Comparison of ENCODE assay signal across 19 cellular contexts in genomic region chr1:184390889-184391288, GRCh38. TPM values are rescaled to one million over a fixed set of nuclear protein-coding genes. Genes with fewer than 3 reads are reported as not detected.
A peak's percentile ranks its signal among the peaks of the same experiment; 100 is the strongest.
DNase-seq lines count a peak whose midpoint lies in the region; ATAC-seq and TF ChIP-seq lines count a peak whose summit lies in the region.
"Had no signal": no experiment of that assay in that cellular context is flagged by ENCODE, and none has a peak within 500 bp of the region (broad histone marks: within the 10 kb centered on the region; RNA-seq: fewer than 3 reads in every experiment).

No MANE protein-coding gene starts in this region.

- H3K36me3 ChIP-seq in HEK293 (ENCODE audit: control insufficient read depth in 2 of 2, insufficient read depth in 1 of 2, low read length in 2 of 2): no peaks in the 10 kb centered on the region
- no peaks in the 10 kb centered on the region for H3K36me3 ChIP-seq in skeletal muscle tissue (ENCODE audit: control insufficient read depth in 3 of 3, insufficient read depth in 3 of 3, low read length in 3 of 3)
- H3K36me3 ChIP-seq: neutrophil, prostate gland had no signal

- H3K4me1 ChIP-seq in HEK293 (ENCODE audit: control insufficient read depth, insufficient read depth, low read length): peaks cover 28% of the 10 kb centered on the region
- peaks cover 26 to 55% (median 51%) of the 10 kb centered on the region in 3 donors for H3K4me1 ChIP-seq in skeletal muscle tissue (ENCODE audit: control insufficient read depth in 3 of 3, insufficient read depth in 3 of 3, low read length in 3 of 3)

- POLR2A ChIA-PET in HEK293 (lab: Yijun Ruan, JAX): no interaction called here

- H3K27me3 ChIP-seq in skeletal muscle tissue (ENCODE audit: control insufficient read depth in 3 of 3, insufficient read depth in 3 of 3, low read length in 3 of 3): no peaks in the 10 kb centered on the region
- H3K27me3 ChIP-seq: dorsolateral prefrontal cortex had no signal

- H3K9me3 ChIP-seq in HEK293 (ENCODE audit: control insufficient read depth, insufficient read depth, low read depth, low read length) (no peaks in the 10 kb centered on the region), skeletal muscle tissue (ENCODE audit: control insufficient read depth in 3 of 3, low read length in 3 of 3) (no peaks in the 10 kb centered on the region)
- H3K9me3 ChIP-seq: neutrophil, prostate gland had no signal

- peak overlapping the region; percentile 40 to 69 (median 42) for H3K9ac ChIP-seq in skeletal muscle tissue (ENCODE audit: low read depth in 1 of 3, low read length in 3 of 3)

- DNase-seq in amniotic epithelial cell (ENCODE audit: low read depth) (peak; percentile 79), fibroblast of villous mesenchyme (ENCODE audit: low read depth) (peak; percentile 62), occipital lobe (lab: John Stamatoyannopoulos, UW) (no peak), hypothalamus (lab: John Stamatoyannopoulos, UW) (no peak)
- DNase-seq: activated CD4-positive, alpha-beta T cell treated with anti-CD3 and anti-CD28 coated beads for 4 hours; activated effector memory CD4-positive, alpha-beta T cell treated with anti-CD3 and anti-CD28 coated beads, Interleukin-2, amount 50 U/mL, for 16 hours; activated naive CD8-positive, alpha-beta T cell treated with anti-CD3 and anti-CD28 coated beads, Interleukin-2, amount 10 ng/mL, durations not matched to agents 7 days and 5 days; CD8-positive, alpha-beta T cell; DMS53; dorsolateral prefrontal cortex; H7; NCI-H1417 treated with DMSO at 0.1 percent for 48 hours had no signal

- TF ChIP-seq CTCF in HEK293 (tag by site-specific recombination; IDR thresholded peaks at IDR 0.05) (no peak), fibroblast of villous mesenchyme (IDR thresholded peaks at IDR 0.05; ENCODE audit: insufficient read depth, low read depth, low read length) (no peak)

- no peak overlapping the region for H3K4me3 ChIP-seq in HEK293 (ENCODE audit: low read depth, low read length)
- no peak overlapping the region for H3K4me3 ChIP-seq in fibroblast of villous mesenchyme (ENCODE audit: low read depth, low read length)
- peak overlapping the region in 1 of 3 donors; percentile 51 for H3K4me3 ChIP-seq in skeletal muscle tissue (ENCODE audit: low read length in 3 of 3)
- H3K4me3 ChIP-seq: dorsolateral prefrontal cortex, prostate gland had no signal

- CTCF ChIA-PET in HEK293 (lab: Yijun Ruan, JAX): interaction anchor here (0.6 to 1.7 kb wide), 2 partner anchors 186 to 273 kb away, joined by 3 to 7 read pairs; no protein-coding TSS in a partner anchor

- H3K27ac ChIP-seq in HEK293 (ENCODE audit: extremely low read depth, low read depth, low read length): no peak overlapping the region
- peak overlapping the region; percentile 97 for H3K27ac ChIP-seq in skeletal muscle tissue (ENCODE audit: low read depth, low read length)
- H3K27ac ChIP-seq: dorsolateral prefrontal cortex, neutrophil, prostate gland had no signal

- ATAC-seq in HG02588 (IDR thresholded peaks at IDR 0.05; ENCODE audit: unreplicated experiment) (no peak), HG03097 (IDR thresholded peaks at IDR 0.05; ENCODE audit: low FRiP score, unreplicated experiment) (no peak)
- ATAC-seq: CD8-positive, alpha-beta T cell had no signal

TF ChIP-seq in HEK293, 187 proteins besides CTCF, POLR2A, EP300 and RAD21 (continues in another document):
- TF ChIP-seq ZNF175 (tag by site-specific recombination; IDR thresholded peaks at IDR 0.05): no peak
- no peak for TF ChIP-seq GLI4 (tag by site-specific recombination; IDR thresholded peaks at IDR 0.05)
- TF ChIP-seq ZNF114 (tag by site-specific recombination; IDR thresholded peaks at IDR 0.05): no peak
- TF ChIP-seq ZNF157 (tag by site-specific recombination; IDR thresholded peaks at IDR 0.05): no peak
- TF ChIP-seq ZNF596 (tag by site-specific recombination; IDR thresholded peaks at IDR 0.05): no peak
- TF ChIP-seq ZBTB7A (tag by site-specific recombination; IDR thresholded peaks at IDR 0.05; ENCODE audit: low read depth): no peak
- TF ChIP-seq ZNF354C (tag by site-specific recombination; IDR thresholded peaks at IDR 0.05; ENCODE audit: borderline replicate concordance, low read depth): no peak
- TF ChIP-seq RBAK (tag by site-specific recombination; IDR thresholded peaks at IDR 0.05): no peak
- peak; percentile 56; the same call in 1 of the 2 replicates for TF ChIP-seq FEZF1 (tag by site-specific recombination; IDR thresholded peaks at IDR 0.05)
- no peak for TF ChIP-seq ZNF184 (tag by site-specific recombination; IDR thresholded peaks at IDR 0.05)
- TF ChIP-seq ZNF416 (tag by site-specific recombination; IDR thresholded peaks at IDR 0.05): no peak
- TF ChIP-seq, protein P1, sequence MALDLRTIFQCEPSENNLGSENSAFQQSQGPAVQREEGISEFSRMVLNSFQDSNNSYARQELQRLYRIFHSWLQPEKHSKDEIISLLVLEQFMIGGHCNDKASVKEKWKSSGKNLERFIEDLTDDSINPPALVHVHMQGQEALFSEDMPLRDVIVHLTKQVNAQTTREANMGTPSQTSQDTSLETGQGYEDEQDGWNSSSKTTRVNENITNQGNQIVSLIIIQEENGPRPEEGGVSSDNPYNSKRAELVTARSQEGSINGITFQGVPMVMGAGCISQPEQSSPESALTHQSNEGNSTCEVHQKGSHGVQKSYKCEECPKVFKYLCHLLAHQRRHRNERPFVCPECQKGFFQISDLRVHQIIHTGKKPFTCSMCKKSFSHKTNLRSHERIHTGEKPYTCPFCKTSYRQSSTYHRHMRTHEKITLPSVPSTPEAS (tag by site-specific recombination; IDR thresholded peaks at IDR 0.05): no peak
- TF ChIP-seq ZNF449 (tag by site-specific recombination; IDR thresholded peaks at IDR 0.05): 0 out of 2 replicates have a peak, but pooled peaks have one; percentile 25
- TF ChIP-seq GLI2 (tag by site-specific recombination; IDR thresholded peaks at IDR 0.05; ENCODE audit: borderline replicate concordance, low read depth): peak; percentile 76; the same call in 1 of the 2 replicates
- TF ChIP-seq ZFP37 (tag by site-specific recombination; IDR thresholded peaks at IDR 0.05): no peak
- TF ChIP-seq ZNF670 (tag by site-specific recombination; IDR thresholded peaks at IDR 0.05; ENCODE audit: low read depth): no peak
- TF ChIP-seq, protein P2, sequence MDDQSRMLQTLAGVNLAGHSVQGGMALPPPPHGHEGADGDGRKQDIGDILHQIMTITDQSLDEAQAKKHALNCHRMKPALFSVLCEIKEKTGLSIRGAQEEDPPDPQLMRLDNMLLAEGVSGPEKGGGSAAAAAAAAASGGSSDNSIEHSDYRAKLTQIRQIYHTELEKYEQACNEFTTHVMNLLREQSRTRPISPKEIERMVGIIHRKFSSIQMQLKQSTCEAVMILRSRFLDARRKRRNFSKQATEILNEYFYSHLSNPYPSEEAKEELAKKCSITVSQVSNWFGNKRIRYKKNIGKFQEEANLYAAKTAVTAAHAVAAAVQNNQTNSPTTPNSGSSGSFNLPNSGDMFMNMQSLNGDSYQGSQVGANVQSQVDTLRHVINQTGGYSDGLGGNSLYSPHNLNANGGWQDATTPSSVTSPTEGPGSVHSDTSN (CRISPR knock-in tag; IDR thresholded peaks at IDR 0.05): no peak
- TF ChIP-seq ZNF169 (tag by site-specific recombination; IDR thresholded peaks at IDR 0.05): no peak
- no peak for TF ChIP-seq ZNF837 (tag by site-specific recombination; IDR thresholded peaks at IDR 0.05)
- TF ChIP-seq ZBTB17 (tag by site-specific recombination; IDR thresholded peaks at IDR 0.05): no peak
- TF ChIP-seq, protein P3, sequence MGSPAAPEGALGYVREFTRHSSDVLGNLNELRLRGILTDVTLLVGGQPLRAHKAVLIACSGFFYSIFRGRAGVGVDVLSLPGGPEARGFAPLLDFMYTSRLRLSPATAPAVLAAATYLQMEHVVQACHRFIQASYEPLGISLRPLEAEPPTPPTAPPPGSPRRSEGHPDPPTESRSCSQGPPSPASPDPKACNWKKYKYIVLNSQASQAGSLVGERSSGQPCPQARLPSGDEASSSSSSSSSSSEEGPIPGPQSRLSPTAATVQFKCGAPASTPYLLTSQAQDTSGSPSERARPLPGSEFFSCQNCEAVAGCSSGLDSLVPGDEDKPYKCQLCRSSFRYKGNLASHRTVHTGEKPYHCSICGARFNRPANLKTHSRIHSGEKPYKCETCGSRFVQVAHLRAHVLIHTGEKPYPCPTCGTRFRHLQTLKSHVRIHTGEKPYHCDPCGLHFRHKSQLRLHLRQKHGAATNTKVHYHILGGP (tag by site-specific recombination; IDR thresholded peaks at IDR 0.05): peak; percentile 73
- TF ChIP-seq, protein P4, sequence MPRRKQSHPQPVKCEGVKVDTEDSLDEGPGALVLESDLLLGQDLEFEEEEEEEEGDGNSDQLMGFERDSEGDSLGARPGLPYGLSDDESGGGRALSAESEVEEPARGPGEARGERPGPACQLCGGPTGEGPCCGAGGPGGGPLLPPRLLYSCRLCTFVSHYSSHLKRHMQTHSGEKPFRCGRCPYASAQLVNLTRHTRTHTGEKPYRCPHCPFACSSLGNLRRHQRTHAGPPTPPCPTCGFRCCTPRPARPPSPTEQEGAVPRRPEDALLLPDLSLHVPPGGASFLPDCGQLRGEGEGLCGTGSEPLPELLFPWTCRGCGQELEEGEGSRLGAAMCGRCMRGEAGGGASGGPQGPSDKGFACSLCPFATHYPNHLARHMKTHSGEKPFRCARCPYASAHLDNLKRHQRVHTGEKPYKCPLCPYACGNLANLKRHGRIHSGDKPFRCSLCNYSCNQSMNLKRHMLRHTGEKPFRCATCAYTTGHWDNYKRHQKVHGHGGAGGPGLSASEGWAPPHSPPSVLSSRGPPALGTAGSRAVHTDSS (tag by site-specific recombination; IDR thresholded peaks at IDR 0.05): no peak

RNA-seq across cellular contexts. Expression of gene C1orf21, which starts 4.1 kb away (rescaled TPM):
- total RNA-seq in fibroblast of villous mesenchyme: 3.5 and 3.9 TPM in 2 replicates
- total RNA-seq in skeletal muscle tissue: 16.7 TPM
- total RNA-seq in occipital lobe: 31.7 TPM
- total RNA-seq: OCI-LY7 had no signal

Comparison
In these comparisons a context has a peak if more than half of its experiments do, and no peak if none do; other contexts are left out.
1. DNase-seq: peak in amniotic epithelial cell (single experiment) and fibroblast of villous mesenchyme (single experiment); none in occipital lobe (single experiment) and hypothalamus (0 of 51).